ENCODE assay signal across 7 cellular contexts in the genomic region with DNA sequence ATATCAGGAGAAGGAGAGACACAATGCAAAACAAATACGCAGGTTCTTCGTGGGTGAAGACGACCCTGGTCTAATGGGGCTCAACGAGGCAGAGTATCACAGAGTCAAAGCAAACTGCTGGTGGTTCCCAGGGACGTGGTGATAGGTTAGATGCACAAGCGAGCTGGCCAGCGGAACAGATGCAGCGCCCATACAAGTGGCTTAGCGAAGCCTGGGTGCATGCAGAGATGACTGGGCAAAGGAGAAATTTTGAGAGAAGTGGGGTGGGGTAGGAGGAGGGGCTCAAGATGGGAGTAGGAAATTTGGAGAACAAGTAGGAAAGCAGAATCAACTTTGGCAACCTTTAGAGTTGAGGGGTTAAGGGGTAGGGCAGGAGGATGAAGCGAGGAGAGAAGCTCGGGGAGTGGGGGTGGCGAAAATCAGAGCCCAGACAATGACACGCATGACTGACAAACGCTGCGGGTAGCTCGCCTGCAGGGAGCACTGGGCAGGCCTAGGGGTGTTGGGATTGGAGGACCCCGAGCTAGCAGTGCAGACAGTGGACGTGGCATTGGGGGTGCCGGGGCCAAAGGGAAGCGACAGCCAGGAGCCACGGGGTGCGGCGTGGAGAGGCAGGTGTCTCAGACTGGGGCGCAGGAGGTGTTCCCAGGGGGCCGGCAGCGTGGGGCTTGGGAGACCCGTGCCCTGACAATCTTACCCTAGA. TPM values are rescaled to one million over a fixed set of nuclear protein-coding genes. Genes with fewer than 3 reads are reported as not detected.
DNase-seq lines count a peak whose midpoint lies in the region; ATAC-seq, FAIRE-seq and TF ChIP-seq lines count a peak whose summit lies in the region.

No MANE protein-coding gene starts in this region.

- peaks cover 10 to 28% of the 10 kb centered on the region in 2 donors for H3K4me1 Mint-ChIP-seq in stimulated activated naive B cell treated with anti-CD40 and anti-IgM and Interleukin-4, amounts not matched to agents 10 μg/mL and 1 μg/mL and 100 μg/mL, for 72 hours

- H2BK12ac ChIP-seq in mesenchymal stem cell (ENCODE audit: low read length in 2 of 2), result peak overlapping the region in 1 of 2 experiments; percentile 74

- H3K9me3 Mint-ChIP-seq in stimulated activated naive B cell treated with anti-CD40 and anti-IgM and Interleukin-4, amounts not matched to agents 10 μg/mL and 1 μg/mL and 100 μg/mL, for 72 hours, result no peaks in the 10 kb centered on the region

- H3K4me2 ChIP-seq in Karpas-422 (ENCODE audit: low read depth, low read length, poor library complexity, severe bottlenecking), result peak overlapping the region; percentile 90
- peak overlapping the region; percentile 55 for H3K4me2 ChIP-seq in mesenchymal stem cell (ENCODE audit: low read length, poor library complexity, severe bottlenecking)

- no peak overlapping the region for H2BK15ac ChIP-seq in mesenchymal stem cell (ENCODE audit: low read depth, poor library complexity, severe bottlenecking)

- peak overlapping the region; percentile 82 for H4K91ac ChIP-seq in mesenchymal stem cell (ENCODE audit: low read length)

- H3K4me3 ChIP-seq in H7 (ENCODE audit: insufficient read depth, low read depth, low read length) (peak overlapping the region; percentile 95), Karpas-422 (ENCODE audit: low read length) (peak overlapping the region; percentile 78), ectodermal cell (ENCODE audit: insufficient read depth, low read depth, low read length) (peak overlapping the region; percentile 97), mesenchymal stem cell (ENCODE audit: insufficient read depth in 1 of 2, low read depth in 1 of 2, low read length in 2 of 2) (peak overlapping the region; percentile 87 to 89)

- peak overlapping the region in 1 of 2 experiments; percentile 98 for H3K14ac ChIP-seq in mesenchymal stem cell (ENCODE audit: low read length in 2 of 2)

- H2AFZ ChIP-seq in Karpas-422 (ENCODE audit: low read length), result no peak overlapping the region; the same call in 1 of the 2 replicates
- peak overlapping the region; percentile 79 for H2AFZ ChIP-seq in mesenchymal stem cell (ENCODE audit: low read depth, low read length)

- no peaks in the 10 kb centered on the region; the same call in 1 of the 2 replicates for H4K20me1 ChIP-seq in Karpas-422 (ENCODE audit: insufficient read depth, low read depth, low read length)

- H3K36me3 ChIP-seq in H7 (replicated peaks; ENCODE audit: control insufficient read depth, insufficient read depth, low read length), result peaks cover 6% of the 10 kb centered on the region
- H3K36me3 ChIP-seq in Karpas-422 (ENCODE audit: insufficient read depth, low read length), result peaks cover 13% of the 10 kb centered on the region; the same call in 1 of the 2 replicates
- peaks cover 3% of the 10 kb centered on the region for H3K36me3 ChIP-seq in ectodermal cell (ENCODE audit: control insufficient read depth, insufficient read depth, low read length)
- peaks cover 2 to 16% of the 10 kb centered on the region in 2 experiments for H3K36me3 ChIP-seq in mesenchymal stem cell (ENCODE audit: control insufficient read depth in 1 of 2, insufficient read depth in 2 of 2, low read depth in 1 of 2, low read length in 2 of 2)

- H3K9me3 ChIP-seq in Karpas-422 (ENCODE audit: low read length), result no peaks in the 10 kb centered on the region
- no peaks in the 10 kb centered on the region for H3K9me3 ChIP-seq in ectodermal cell (ENCODE audit: control insufficient read depth, low read length)
- H3K9me3 ChIP-seq in mesenchymal stem cell (ENCODE audit: control insufficient read depth, low read length), result no peaks in the 10 kb centered on the region

- H3K4me1 ChIP-seq in Karpas-422 (ENCODE audit: low read length) (peaks cover 37% of the 10 kb centered on the region), ectodermal cell (ENCODE audit: control insufficient read depth, insufficient read depth, low read length) (peaks cover 3% of the 10 kb centered on the region), mesenchymal stem cell (ENCODE audit: control insufficient read depth, insufficient read depth, low read depth, low read length) (peaks cover 1% of the 10 kb centered on the region)

- peaks cover 50% of the 10 kb centered on the region for H3K79me2 ChIP-seq in Karpas-422 (ENCODE audit: low read length)

- H3K79me1 ChIP-seq in mesenchymal stem cell (replicated peaks; ENCODE audit: low read length, poor library complexity, severe bottlenecking), result peaks cover 5% of the 10 kb centered on the region

- no peaks in the 10 kb centered on the region for H3K9me2 ChIP-seq in Karpas-422 (replicated peaks; ENCODE audit: insufficient read depth, low read length)

- H2AK5ac ChIP-seq in mesenchymal stem cell (ENCODE audit: low read length, severe bottlenecking), result peak overlapping the region; percentile 68

- peak overlapping the region; percentile 40 to 98 for H3K18ac ChIP-seq in mesenchymal stem cell (ENCODE audit: low read depth in 1 of 2, low read length in 2 of 2)

- WGBS in ectodermal cell, 2 experiments, result 3% methylated on average over 27 of the region's 27 CpGs
- 4% methylated on average over 20 of the region's 27 CpGs for WGBS in mesenchymal stem cell

- H3K4me3 Mint-ChIP-seq in stimulated activated naive B cell treated with anti-CD40 and anti-IgM and Interleukin-4, amounts not matched to agents 10 μg/mL and 1 μg/mL and 100 μg/mL, for 72 hours, result peak overlapping the region; percentile 95 to 96

- H3K27ac ChIP-seq in Karpas-422 (ENCODE audit: low read length) (peak overlapping the region; percentile 67), ectodermal cell (ENCODE audit: insufficient read depth, low read depth, low read length, poor library complexity, severe bottlenecking) (peak overlapping the region; percentile 48), mesenchymal stem cell (ENCODE audit: low read length, poor library complexity, severe bottlenecking) (peak overlapping the region; percentile 93)

- peak overlapping the region; percentile 80 for H3K9ac ChIP-seq in Karpas-422 (ENCODE audit: low read length)
- peak overlapping the region; percentile 96 for H3K9ac ChIP-seq in mesenchymal stem cell (ENCODE audit: low read length)

- DNase-seq in GM12892 (ENCODE audit: insufficient read length) (peak; percentile 34), H7 (peak; percentile 56), Karpas-422 (peak; percentile 80), mesenchymal stem cell (peak; percentile 76)
- peak; percentile 53 for DNase-seq in activated CD4-positive, CD25-positive, alpha-beta regulatory T cell treated with anti-CD3 and anti-CD28 coated beads, Interleukin-2, amount 50 U/mL, for 72 hours
- DNase-seq in stimulated activated naive B cell treated with anti-CD40 and anti-IgM and Interleukin-4, amounts not matched to agents 10 μg/mL and 1 μg/mL and 100 μg/mL, for 72 hours, result peak; percentile 46

- H2BK5ac ChIP-seq in mesenchymal stem cell (ENCODE audit: low read depth, low read length, poor library complexity, severe bottlenecking), result peak overlapping the region; percentile 90

- H3K27me3 Mint-ChIP-seq in stimulated activated naive B cell treated with anti-CD40 and anti-IgM and Interleukin-4, amounts not matched to agents 10 μg/mL and 1 μg/mL and 100 μg/mL, for 72 hours, result no peaks in the 10 kb centered on the region

- peak overlapping the region; percentile 73 to 94 for H3K4ac ChIP-seq in mesenchymal stem cell (ENCODE audit: low read depth in 1 of 2, low read length in 2 of 2)

- H2BK120ac ChIP-seq in mesenchymal stem cell (ENCODE audit: low read depth, low read length), result peak overlapping the region; percentile 27

- no peak for TF ChIP-seq POLR2A in GM12892 (IDR thresholded peaks at IDR 0.05; ENCODE audit: low read depth, low read length)

- H3K36me3 Mint-ChIP-seq in stimulated activated naive B cell treated with anti-CD40 and anti-IgM and Interleukin-4, amounts not matched to agents 10 μg/mL and 1 μg/mL and 100 μg/mL, for 72 hours, result peaks cover 3 to 5% of the 10 kb centered on the region in 2 donors

- peak overlapping the region; percentile 96 for H3K27ac Mint-ChIP-seq in stimulated activated naive B cell treated with anti-CD40 and anti-IgM and Interleukin-4, amounts not matched to agents 10 μg/mL and 1 μg/mL and 100 μg/mL, for 72 hours

- peak overlapping the region in 1 of 2 experiments; percentile 75 for H3K23ac ChIP-seq in mesenchymal stem cell (ENCODE audit: low read length in 2 of 2)

- no peak for FAIRE-seq in GM12892 (lab: Jason Lieb, UNC)

- peak; percentile 57 to 71 for ATAC-seq in stimulated activated naive B cell treated with anti-CD40 and anti-IgM and Interleukin-4, amounts not matched to agents 10 μg/mL and 1 μg/mL and 100 μg/mL, for 72 hours (replicated peaks)

- H4K8ac ChIP-seq in mesenchymal stem cell (ENCODE audit: low read length), result peak overlapping the region; percentile 73

- H3K27me3 ChIP-seq in H7 (ENCODE audit: control insufficient read depth, insufficient read depth, low read length) (no peaks in the 10 kb centered on the region), Karpas-422 (ENCODE audit: low read length) (no peaks in the 10 kb centered on the region), ectodermal cell (ENCODE audit: control insufficient read depth, insufficient read depth, low read length, poor library complexity, severe bottlenecking) (no peaks in the 10 kb centered on the region), mesenchymal stem cell (ENCODE audit: control insufficient read depth in 1 of 2, insufficient read depth in 1 of 2, low read length in 2 of 2) (no peaks in the 10 kb centered on the region)

RNA-seq across cellular contexts. Expression of gene FAM98A, which starts 0.5 kb away (rescaled TPM):
- 83.9 TPM for polyA plus RNA-seq in GM12892 (2012; ENCODE audit: missing spikeins)
- total RNA-seq in H7 (2014; rRNA removed; shearing (Covaris generic)), result 23.2 and 27.7 TPM in 2 replicates
- total RNA-seq in Karpas-422 (2014; rRNA removed; shearing (Covaris generic); ENCODE audit: low replicate concordance), result 10.2 and 15.3 TPM in 2 replicates
- polyA plus RNA-seq in ectodermal cell (2013, experiment 1 of 4), result 38.6 TPM
- polyA plus RNA-seq in ectodermal cell (2013, experiment 2 of 4), result 45.0 TPM
- 26.9 TPM for polyA plus RNA-seq in ectodermal cell (2013, experiment 3 of 4)
- polyA plus RNA-seq in ectodermal cell (2013, experiment 4 of 4), result 30.3 TPM
- 93.5 TPM for polyA plus RNA-seq in mesenchymal stem cell (2013, experiment 1 of 2)
- 94.2 TPM for polyA plus RNA-seq in mesenchymal stem cell (2013, experiment 2 of 2)

Comparison
In these comparisons a context has a peak if more than half of its experiments do, and no peak if none do; other contexts are left out.
1. Peak in every context shown above with its lines: DNase-seq, ATAC-seq, H3K4me3 ChIP-seq and H3K27ac ChIP-seq.